1 cellular context compared by ENCODE assay signal in the genomic region with DNA sequence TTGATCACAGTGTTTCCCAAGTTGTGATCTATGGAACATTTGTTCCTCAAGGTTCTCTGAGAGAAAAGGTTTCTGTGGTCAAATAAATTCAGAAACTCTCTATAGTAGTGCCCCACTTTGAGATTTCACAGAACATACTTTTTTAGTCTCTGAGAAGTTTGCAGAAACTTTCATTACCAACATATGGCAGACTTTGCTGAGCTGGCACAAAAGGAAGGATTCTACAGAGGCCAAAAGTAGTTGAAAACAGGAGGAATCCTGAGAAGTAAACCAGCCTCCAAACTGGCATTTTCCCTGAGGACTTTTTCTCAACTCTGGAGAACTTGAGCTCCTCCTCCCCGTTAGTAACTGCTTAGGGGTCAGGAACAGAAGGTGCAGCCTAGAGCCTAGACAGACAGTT.
TF ChIP-seq lines count a peak whose summit lies in the region.

No MANE protein-coding gene starts in this region.

TF ChIP-seq in HepG2, 621 proteins besides CTCF, POLR2A, EP300 and RAD21 (continued from another document):
- TF ChIP-seq, protein P1, sequence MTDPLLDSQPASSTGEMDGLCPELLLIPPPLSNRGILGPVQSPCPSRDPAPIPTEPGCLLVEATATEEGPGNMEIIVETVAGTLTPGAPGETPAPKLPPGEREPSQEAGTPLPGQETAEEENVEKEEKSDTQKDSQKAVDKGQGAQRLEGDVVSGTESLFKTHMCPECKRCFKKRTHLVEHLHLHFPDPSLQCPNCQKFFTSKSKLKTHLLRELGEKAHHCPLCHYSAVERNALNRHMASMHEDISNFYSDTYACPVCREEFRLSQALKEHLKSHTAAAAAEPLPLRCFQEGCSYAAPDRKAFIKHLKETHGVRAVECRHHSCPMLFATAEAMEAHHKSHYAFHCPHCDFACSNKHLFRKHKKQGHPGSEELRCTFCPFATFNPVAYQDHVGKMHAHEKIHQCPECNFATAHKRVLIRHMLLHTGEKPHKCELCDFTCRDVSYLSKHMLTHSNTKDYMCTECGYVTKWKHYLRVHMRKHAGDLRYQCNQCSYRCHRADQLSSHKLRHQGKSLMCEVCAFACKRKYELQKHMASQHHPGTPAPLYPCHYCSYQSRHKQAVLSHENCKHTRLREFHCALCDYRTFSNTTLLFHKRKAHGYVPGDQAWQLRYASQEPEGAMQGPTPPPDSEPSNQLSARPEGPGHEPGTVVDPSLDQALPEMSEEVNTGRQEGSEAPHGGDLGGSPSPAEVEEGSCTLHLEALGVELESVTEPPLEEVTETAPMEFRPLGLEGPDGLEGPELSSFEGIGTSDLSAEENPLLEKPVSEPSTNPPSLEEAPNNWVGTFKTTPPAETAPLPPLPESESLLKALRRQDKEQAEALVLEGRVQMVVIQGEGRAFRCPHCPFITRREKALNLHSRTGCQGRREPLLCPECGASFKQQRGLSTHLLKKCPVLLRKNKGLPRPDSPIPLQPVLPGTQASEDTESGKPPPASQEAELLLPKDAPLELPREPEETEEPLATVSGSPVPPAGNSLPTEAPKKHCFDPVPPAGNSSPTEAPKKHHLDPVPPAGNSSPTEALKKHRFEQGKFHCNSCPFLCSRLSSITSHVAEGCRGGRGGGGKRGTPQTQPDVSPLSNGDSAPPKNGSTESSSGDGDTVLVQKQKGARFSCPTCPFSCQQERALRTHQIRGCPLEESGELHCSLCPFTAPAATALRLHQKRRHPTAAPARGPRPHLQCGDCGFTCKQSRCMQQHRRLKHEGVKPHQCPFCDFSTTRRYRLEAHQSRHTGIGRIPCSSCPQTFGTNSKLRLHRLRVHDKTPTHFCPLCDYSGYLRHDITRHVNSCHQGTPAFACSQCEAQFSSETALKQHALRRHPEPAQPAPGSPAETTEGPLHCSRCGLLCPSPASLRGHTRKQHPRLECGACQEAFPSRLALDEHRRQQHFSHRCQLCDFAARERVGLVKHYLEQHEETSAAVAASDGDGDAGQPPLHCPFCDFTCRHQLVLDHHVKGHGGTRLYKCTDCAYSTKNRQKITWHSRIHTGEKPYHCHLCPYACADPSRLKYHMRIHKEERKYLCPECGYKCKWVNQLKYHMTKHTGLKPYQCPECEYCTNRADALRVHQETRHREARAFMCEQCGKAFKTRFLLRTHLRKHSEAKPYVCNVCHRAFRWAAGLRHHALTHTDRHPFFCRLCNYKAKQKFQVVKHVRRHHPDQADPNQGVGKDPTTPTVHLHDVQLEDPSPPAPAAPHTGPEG (CRISPR knock-in tag; IDR thresholded peaks at IDR 0.05): no peak
- 0 out of 2 replicates have a peak, but pooled peaks have one; percentile 28 for TF ChIP-seq MAFF (IDR thresholded peaks at IDR 0.05; ENCODE audit: low read depth, low read length)
